ENCODE assay signal across 2 cellular contexts in the genomic region with DNA sequence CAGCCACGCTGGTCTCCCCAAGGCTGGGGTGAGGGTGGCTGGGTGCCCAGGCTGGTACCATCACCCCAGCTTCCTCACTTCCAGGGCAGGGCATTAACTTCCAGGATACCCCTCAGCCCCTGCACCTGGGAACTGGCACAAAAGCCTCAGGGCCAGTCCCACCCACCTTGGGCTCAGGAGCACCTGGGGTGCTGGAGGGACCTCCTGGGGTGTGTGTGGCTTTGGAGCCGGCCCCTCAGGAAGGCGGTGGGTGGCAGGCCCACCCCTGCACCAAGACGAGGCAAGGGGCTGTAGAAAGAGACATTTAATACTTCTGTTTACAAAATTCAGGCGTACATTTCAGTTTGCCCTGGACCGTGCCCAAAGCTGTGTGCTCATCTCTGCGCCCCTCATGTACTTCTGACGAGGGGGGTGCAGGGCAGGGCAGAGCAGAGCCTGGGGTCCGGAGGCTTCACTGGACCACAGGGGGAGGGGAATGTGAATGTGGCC.
TF ChIP-seq lines count a peak whose summit lies in the region.

No MANE protein-coding gene starts in this region.

TF ChIP-seq in H1, 55 proteins besides CTCF, POLR2A, EP300 and RAD21:
- no peak for TF ChIP-seq EGR1 (IDR thresholded peaks at IDR 0.05; ENCODE audit: borderline replicate concordance, low read depth, low read length)
- TF ChIP-seq, protein P1, sequence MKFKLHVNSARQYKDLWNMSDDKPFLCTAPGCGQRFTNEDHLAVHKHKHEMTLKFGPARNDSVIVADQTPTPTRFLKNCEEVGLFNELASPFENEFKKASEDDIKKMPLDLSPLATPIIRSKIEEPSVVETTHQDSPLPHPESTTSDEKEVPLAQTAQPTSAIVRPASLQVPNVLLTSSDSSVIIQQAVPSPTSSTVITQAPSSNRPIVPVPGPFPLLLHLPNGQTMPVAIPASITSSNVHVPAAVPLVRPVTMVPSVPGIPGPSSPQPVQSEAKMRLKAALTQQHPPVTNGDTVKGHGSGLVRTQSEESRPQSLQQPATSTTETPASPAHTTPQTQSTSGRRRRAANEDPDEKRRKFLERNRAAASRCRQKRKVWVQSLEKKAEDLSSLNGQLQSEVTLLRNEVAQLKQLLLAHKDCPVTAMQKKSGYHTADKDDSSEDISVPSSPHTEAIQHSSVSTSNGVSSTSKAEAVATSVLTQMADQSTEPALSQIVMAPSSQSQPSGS (IDR thresholded peaks at IDR 0.05; ENCODE audit: low read length) = no peak

TF ChIP-seq in SK-N-SH treated with all-trans-retinoic acid at 6 μM for 48 hours, 23 proteins besides CTCF, POLR2A, EP300 and RAD21:
- TF ChIP-seq, protein P2, sequence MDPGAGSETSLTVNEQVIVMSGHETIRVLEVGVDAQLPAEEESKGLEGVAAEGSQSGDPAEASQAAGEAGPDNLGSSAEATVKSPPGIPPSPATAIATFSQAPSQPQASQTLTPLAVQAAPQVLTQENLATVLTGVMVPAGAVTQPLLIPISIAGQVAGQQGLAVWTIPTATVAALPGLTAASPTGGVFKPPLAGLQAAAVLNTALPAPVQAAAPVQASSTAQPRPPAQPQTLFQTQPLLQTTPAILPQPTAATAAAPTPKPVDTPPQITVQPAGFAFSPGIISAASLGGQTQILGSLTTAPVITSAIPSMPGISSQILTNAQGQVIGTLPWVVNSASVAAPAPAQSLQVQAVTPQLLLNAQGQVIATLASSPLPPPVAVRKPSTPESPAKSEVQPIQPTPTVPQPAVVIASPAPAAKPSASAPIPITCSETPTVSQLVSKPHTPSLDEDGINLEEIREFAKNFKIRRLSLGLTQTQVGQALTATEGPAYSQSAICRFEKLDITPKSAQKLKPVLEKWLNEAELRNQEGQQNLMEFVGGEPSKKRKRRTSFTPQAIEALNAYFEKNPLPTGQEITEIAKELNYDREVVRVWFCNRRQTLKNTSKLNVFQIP (CRISPR knock-in tag; IDR thresholded peaks at IDR 0.05; ENCODE audit: borderline replicate concordance, low read depth) = no peak
- no peak for TF ChIP-seq OSR1 (CRISPR knock-in tag; IDR thresholded peaks at IDR 0.05)
